Comparison of ENCODE assay signal across 9 cellular contexts in the genomic region with DNA sequence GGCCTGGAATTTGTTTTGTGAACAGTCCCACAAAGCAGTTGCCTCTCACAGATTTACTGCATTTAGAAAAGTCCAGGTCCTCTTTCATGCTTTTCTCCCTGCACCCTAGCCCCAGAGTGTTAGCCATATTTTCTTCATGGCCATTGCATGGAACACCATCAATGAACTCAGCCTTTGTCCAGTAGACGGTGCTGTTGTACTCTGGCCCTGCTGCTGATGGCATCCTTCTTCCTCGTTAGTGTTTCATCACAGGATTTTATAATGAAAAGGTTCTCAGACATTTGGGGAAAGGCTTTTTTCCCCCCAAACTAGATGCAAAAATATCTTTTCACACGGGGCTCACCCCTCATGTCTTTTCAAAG.
DNase-seq lines count a peak whose midpoint lies in the region; ATAC-seq, FAIRE-seq and TF ChIP-seq lines count a peak whose summit lies in the region.
"Had no signal": no experiment of that assay in that cellular context is flagged by ENCODE, and none has a peak within 500 bp of the region (broad histone marks: within the 10 kb centered on the region; RNA-seq: fewer than 3 reads in every experiment).

No MANE protein-coding gene starts in this region.

- no peaks in the 10 kb centered on the region for H4K20me1 ChIP-seq in keratinocyte (ENCODE audit: control insufficient read depth, extremely low read depth, insufficient read depth, low read length)

- peak overlapping the region; percentile 33 for H3K27ac Mint-ChIP-seq in Caco-2 (ENCODE audit: unreplicated experiment)
- H3K27ac Mint-ChIP-seq in stimulated activated effector memory CD8-positive, alpha-beta T cell treated with anti-CD3 and anti-CD28 coated beads, Interleukin-12 subunit alpha, Interleukin-12 subunit beta, amount 100 ng/mL, for 72 hours = no peak overlapping the region

- FAIRE-seq in keratinocyte (lab: Jason Lieb, UNC) = peak; percentile 29

- TF ChIP-seq CTCF in Caco-2 (IDR thresholded peaks at IDR 0.05; ENCODE audit: insufficient read depth in 1 of 2, low read depth in 1 of 2, low read length in 1 of 2, severe bottlenecking in 1 of 2, unreplicated experiment in 1 of 2) (peak; percentile 27 to 45), LNCAP (IDR thresholded peaks at IDR 0.05) (peak; percentile 95), keratinocyte (optimal IDR thresholded peaks at IDR 0.05 in 1 of 3, IDR thresholded peaks at IDR 0.05 in 1 of 3, conservative IDR thresholded peaks at IDR 0.05 in 1 of 3; ENCODE audit: extremely low read depth in 1 of 3, insufficient read depth in 2 of 3, low read length in 3 of 3) (peak; percentile 87 to 94 (median 93))

- H3K27me3 Mint-ChIP-seq in Caco-2 (ENCODE audit: insufficient read depth, unreplicated experiment) = no peaks in the 10 kb centered on the region

- peaks cover 18% of the 10 kb centered on the region for H3K4me1 ChIP-seq in Caco-2
- no peaks in the 10 kb centered on the region for H3K4me1 ChIP-seq in keratinocyte (ENCODE audit: control insufficient read depth, extremely low read depth, insufficient read depth, low read length)

- H3K36me3 ChIP-seq in Caco-2 (ENCODE audit: control insufficient read depth, insufficient read depth, low read length) (no peaks in the 10 kb centered on the region), keratinocyte (ENCODE audit: control insufficient read depth in 2 of 2, extremely low read depth in 1 of 2, insufficient read depth in 2 of 2, low read length in 2 of 2) (no peaks in the 10 kb centered on the region)
- H3K36me3 ChIP-seq: neutrophil had no signal

- DNase-seq in Caco-2 (peak; percentile 37 to 45), OCI-M1 (lab: John Stamatoyannopoulos, UW) (peak; percentile 92), astrocyte of the hippocampus (ENCODE audit: low read depth, low spot score) (peak; percentile 67), keratinocyte (ENCODE audit: low read depth, low spot score) (no peak)
- no peak for DNase-seq in stimulated activated effector memory CD8-positive, alpha-beta T cell treated with anti-CD3 and anti-CD28 coated beads, Interleukin-12 subunit alpha, Interleukin-12 subunit beta, amount 100 ng/mL, for 72 hours (ENCODE audit: low spot score in 2 of 2)

- no peak overlapping the region for H3K9ac ChIP-seq in keratinocyte (ENCODE audit: control insufficient read depth, extremely low read depth, insufficient read depth, low read length)

- no TSS peak for BruUV-seq in Caco-2 (replicated peaks; lab: Mats Ljungman, UMichigan)

- H3K27ac ChIP-seq in keratinocyte (ENCODE audit: control insufficient read depth, insufficient read depth, low read length) = no peak overlapping the region
- H3K27ac ChIP-seq: neutrophil had no signal

- H2AFZ ChIP-seq in keratinocyte (ENCODE audit: control insufficient read depth, low read length) = no peak overlapping the region

- H3K4me1 Mint-ChIP-seq in Caco-2 (ENCODE audit: low read depth, unreplicated experiment) = peaks cover 15% of the 10 kb centered on the region
- H3K4me1 Mint-ChIP-seq in stimulated activated effector memory CD8-positive, alpha-beta T cell treated with anti-CD3 and anti-CD28 coated beads, Interleukin-12 subunit alpha, Interleukin-12 subunit beta, amount 100 ng/mL, for 72 hours = no peaks in the 10 kb centered on the region

- H3K9me3 ChIP-seq in Caco-2 (no peaks in the 10 kb centered on the region), keratinocyte (ENCODE audit: control insufficient read depth, low read depth, low read length) (no peaks in the 10 kb centered on the region)
- H3K9me3 ChIP-seq: neutrophil had no signal

- dilution Hi-C loops in keratinocyte (cut with MboI; ENCODE audit: extremely low pct_ligation_motif_present, low sequenced_read_pairs) = no loop called here

- CTCF ChIA-PET in Caco-2 (lab: Charles Lee) = no interaction called here

- H3K27me3 ChIP-seq in Caco-2 (replicated peaks; ENCODE audit: control insufficient read depth, insufficient read depth, low read length) = no peaks in the 10 kb centered on the region
- H3K27me3 ChIP-seq in keratinocyte (ENCODE audit: control insufficient read depth, extremely low read depth, insufficient read depth, low read length) = no peaks in the 10 kb centered on the region

- ATAC-seq in GM19395 (IDR thresholded peaks at IDR 0.05; ENCODE audit: unreplicated experiment) (peak; percentile 79), HG03460 (IDR thresholded peaks at IDR 0.05; ENCODE audit: unreplicated experiment) (no peak)
- ATAC-seq in stimulated activated effector memory CD8-positive, alpha-beta T cell treated with anti-CD3 and anti-CD28 coated beads, Interleukin-12 subunit alpha, Interleukin-12 subunit beta, amount 100 ng/mL, for 72 hours = peak; percentile 70

- POLR2A ChIA-PET in Caco-2 (lab: Charles Lee) = no interaction called here

- H3K4me2 ChIP-seq in keratinocyte (ENCODE audit: control insufficient read depth, extremely low read depth, insufficient read depth, low read depth, low read length) = no peak overlapping the region

- intact Hi-C loops in Caco-2 (cut with micrococcal nuclease; ENCODE audit: unreplicated experiment) = loop anchor here (1.0 to 5.0 kb wide), 4 partner anchors 93 to 612 kb away; partner anchors contain the start of gene SLC25A13

- no peak overlapping the region for H3K4me3 Mint-ChIP-seq in Caco-2 (ENCODE audit: unreplicated experiment)
- H3K4me3 Mint-ChIP-seq in stimulated activated effector memory CD8-positive, alpha-beta T cell treated with anti-CD3 and anti-CD28 coated beads, Interleukin-12 subunit alpha, Interleukin-12 subunit beta, amount 100 ng/mL, for 72 hours = no peak overlapping the region

- H3K79me2 ChIP-seq in keratinocyte (ENCODE audit: control insufficient read depth, insufficient read depth, low read length) = no peaks in the 10 kb centered on the region

- no peaks in the 10 kb centered on the region for H3K9me3 Mint-ChIP-seq in Caco-2 (ENCODE audit: unreplicated experiment)
- no peaks in the 10 kb centered on the region for H3K9me3 Mint-ChIP-seq in stimulated activated effector memory CD8-positive, alpha-beta T cell treated with anti-CD3 and anti-CD28 coated beads, Interleukin-12 subunit alpha, Interleukin-12 subunit beta, amount 100 ng/mL, for 72 hours

- H3K36me3 Mint-ChIP-seq in Caco-2 (ENCODE audit: insufficient read depth, unreplicated experiment) = no peaks in the 10 kb centered on the region
- H3K36me3 Mint-ChIP-seq in stimulated activated effector memory CD8-positive, alpha-beta T cell treated with anti-CD3 and anti-CD28 coated beads, Interleukin-12 subunit alpha, Interleukin-12 subunit beta, amount 100 ng/mL, for 72 hours = no peaks in the 10 kb centered on the region

- H3K4me3 ChIP-seq in Caco-2 (ENCODE audit: low read depth, low read length) (no peak overlapping the region), keratinocyte (ENCODE audit: control insufficient read depth in 2 of 3, extremely low read depth in 1 of 3, insufficient read depth in 2 of 3, low read depth in 1 of 3, low read length in 3 of 3) (no peak overlapping the region)

- no peaks in the 10 kb centered on the region for H3K9me1 ChIP-seq in keratinocyte (ENCODE audit: control insufficient read depth, extremely low read depth, insufficient read depth, low read length)

Comparison
In these comparisons a context has a peak if more than half of its experiments do, and no peak if none do; other contexts are left out.
1. DNase-seq: peak in Caco-2 (2 of 2), OCI-M1 (single experiment) and astrocyte of the hippocampus (single experiment); none in keratinocyte (single experiment) and stimulated activated effector memory CD8-positive, alpha-beta T cell treated with anti-CD3 and anti-CD28 coated beads, Interleukin-12 subunit alpha, Interleukin-12 subunit beta, amount 100 ng/mL, for 72 hours (0 of 2).
2. CTCF ChIP-seq: peak in every context shown above with its lines; median percentile 95 in LNCAP; 93 in keratinocyte; 36 in Caco-2.